In genomic region chr6:155388546-155388945, GRCh38 we compare ENCODE assay signal across 19 cellular contexts.
"Had no signal": no experiment of that assay in that cellular context is flagged by ENCODE, and none has a peak within 500 bp of the region (broad histone marks: within the 10 kb centered on the region; RNA-seq: fewer than 3 reads in every experiment).

No MANE protein-coding gene starts in this region.

- H3K4me3 ChIP-seq: ascending aorta, breast epithelium, neural progenitor cell, stomach, testis, upper lobe of left lung had no signal

- H3K4me1 ChIP-seq: ascending aorta, breast epithelium, neural progenitor cell, parathyroid adenoma, stomach, testis, upper lobe of left lung had no signal

- H3K27ac Mint-ChIP-seq: activated naive CD8-positive, alpha-beta T cell treated with anti-CD3 and anti-CD28 coated beads, Interleukin-2, amount 10 ng/mL, durations not matched to agents 7 days and 5 days; neural progenitor cell had no signal

- ATAC-seq: left lobe of liver had no signal

- H3K36me3 Mint-ChIP-seq: activated naive CD8-positive, alpha-beta T cell treated with anti-CD3 and anti-CD28 coated beads, Interleukin-2, amount 10 ng/mL, durations not matched to agents 7 days and 5 days; neural progenitor cell had no signal

- H3K79me2 ChIP-seq: parathyroid adenoma had no signal

- H3K27ac ChIP-seq: ascending aorta, breast epithelium, neural progenitor cell, parathyroid adenoma, stomach, testis, upper lobe of left lung, VCaP had no signal

- H3K9me3 ChIP-seq: stomach, testis, upper lobe of left lung had no signal

- H3K4me3 Mint-ChIP-seq: activated naive CD8-positive, alpha-beta T cell treated with anti-CD3 and anti-CD28 coated beads, Interleukin-2, amount 10 ng/mL, durations not matched to agents 7 days and 5 days; neural progenitor cell had no signal

- H2AFZ ChIP-seq: neural progenitor cell, parathyroid adenoma had no signal

- H3K4me2 ChIP-seq: neural progenitor cell had no signal

- DNase-seq: activated CD4-positive, alpha-beta T cell treated with anti-CD3 and anti-CD28 coated beads for 1 hour; activated CD4-positive, alpha-beta T cell treated with anti-CD3 and anti-CD28 coated beads, Interleukin-2, amount 50 U/mL, for 4 hours; activated naive CD4-positive, alpha-beta T cell; activated naive CD8-positive, alpha-beta T cell treated with anti-CD3 and anti-CD28 coated beads, Interleukin-2, amount 10 ng/mL, durations not matched to agents 7 days and 5 days; activated T-cell treated with anti-CD3 and anti-CD28 coated beads for 4 hours; dermis blood vessel endothelial cell; erythroblast; naive B cell; stimulated activated CD4-positive, alpha-beta T cell treated with anti-CD3 and anti-CD28 coated beads, Interleukin-1b, Interleukin-23, amount 100 ng/mL, for 48 hours; stomach; T-helper 9 cell; testis; upper lobe of left lung had no signal

- H3K9me3 Mint-ChIP-seq: neural progenitor cell had no signal

- H3K9ac ChIP-seq: neural progenitor cell, parathyroid adenoma had no signal

- H3K27me3 ChIP-seq: ascending aorta, breast epithelium, neural progenitor cell, stomach, testis, upper lobe of left lung had no signal

- H3K36me3 ChIP-seq: ascending aorta, breast epithelium, neural progenitor cell, stomach, upper lobe of left lung had no signal

- H3K27me3 Mint-ChIP-seq: activated naive CD8-positive, alpha-beta T cell treated with anti-CD3 and anti-CD28 coated beads, Interleukin-2, amount 10 ng/mL, durations not matched to agents 7 days and 5 days; naive B cell had no signal
